In genomic region chr14:105418269-105419054, GRCh38 we compare ENCODE assay signal across 11 cellular contexts. TPM values are rescaled to one million over a fixed set of nuclear protein-coding genes. Genes with fewer than 3 reads are reported as not detected.
A peak's percentile ranks its signal among the peaks of the same experiment; 100 is the strongest.
DNase-seq lines count a peak whose midpoint lies in the region; ATAC-seq, FAIRE-seq and TF ChIP-seq lines count a peak whose summit lies in the region.
"Had no signal": no experiment of that assay in that cellular context is flagged by ENCODE, and none has a peak within 500 bp of the region (broad histone marks: within the 10 kb centered on the region; RNA-seq: fewer than 3 reads in every experiment).

No MANE protein-coding gene starts in this region.

- H4K5ac ChIP-seq in mesendoderm (ENCODE audit: low read length), result no peak overlapping the region

- H2BK120ac ChIP-seq in mesendoderm (ENCODE audit: low read depth, low read length), result no peak overlapping the region

- H3K56ac ChIP-seq in mesendoderm (ENCODE audit: low read length), result peak overlapping the region; percentile 96

- WGBS in mesendoderm (ENCODE audit: extremely low coverage, insufficient coverage, low lambda C conversion rate), result no CpG with 5 or more reads among the region's 15 CpGs

- H3K79me1 ChIP-seq in mesendoderm (ENCODE audit: low read length), result peaks cover 10% of the 10 kb centered on the region

- FAIRE-seq in HTR-8/SVneo (lab: Jason Lieb, UNC), result no peak

- no peak overlapping the region for H3K23ac ChIP-seq in mesendoderm (ENCODE audit: low read length)

- ATAC-seq in HG02938 (IDR thresholded peaks at IDR 0.05; ENCODE audit: unreplicated experiment), result no peak

- TF ChIP-seq CTCF in A673 (conservative IDR thresholded peaks at IDR 0.05; ENCODE audit: low read depth, low read length), result no peak

- H2AK5ac ChIP-seq in mesendoderm (ENCODE audit: low read length), result no peak overlapping the region

- BruUV-seq in A673 (replicated peaks; lab: Mats Ljungman, UMichigan), result no TSS peak

- peaks cover 32% of the 10 kb centered on the region for H3K79me2 ChIP-seq in mesendoderm (ENCODE audit: control insufficient read depth, insufficient read depth, low read length)

- H3K36me3 Mint-ChIP-seq in activated naive CD8-positive, alpha-beta T cell treated with anti-CD3 and anti-CD28 coated beads for 36 hours, result peaks cover 23% of the 10 kb centered on the region

- H3K9ac ChIP-seq in mesendoderm (ENCODE audit: low read length), result no peak overlapping the region

- H3K4me3 ChIP-seq in A673 (ENCODE audit: low read depth, low read length, poor library complexity, severe bottlenecking), result peak overlapping the region; percentile 97
- peak overlapping the region; percentile 48 for H3K4me3 ChIP-seq in HAP-1
- no peak overlapping the region for H3K4me3 ChIP-seq in mesendoderm (ENCODE audit: low read length)

- no peak overlapping the region for H2BK15ac ChIP-seq in mesendoderm (replicated peaks; ENCODE audit: low read depth)

- H3K27ac Mint-ChIP-seq in activated naive CD8-positive, alpha-beta T cell treated with anti-CD3 and anti-CD28 coated beads for 36 hours, result peak overlapping the region; percentile 14

- H3K27ac ChIP-seq in A673 (ENCODE audit: low read depth, low read length, poor library complexity, severe bottlenecking), result peak overlapping the region; percentile 85
- no peak overlapping the region for H3K27ac ChIP-seq in mesendoderm (ENCODE audit: low read depth, low read length)

- in situ Hi-C loops in HAP-1 (cut with MboI; ENCODE audit: low sequenced_read_pairs), result no loop called here

- H3K4me1 Mint-ChIP-seq in activated naive CD8-positive, alpha-beta T cell treated with anti-CD3 and anti-CD28 coated beads for 36 hours, result peaks cover 28% of the 10 kb centered on the region

- H3K9me3 Mint-ChIP-seq in activated naive CD8-positive, alpha-beta T cell treated with anti-CD3 and anti-CD28 coated beads for 36 hours, result no peaks in the 10 kb centered on the region

- POLR2A ChIA-PET in A673 (lab: Charles Lee; ENCODE audit: low non-redundant PET), result no interaction called here

- H3K27me3 Mint-ChIP-seq in activated naive CD8-positive, alpha-beta T cell treated with anti-CD3 and anti-CD28 coated beads for 36 hours, result peaks cover 5% of the 10 kb centered on the region

- H3K4me3 Mint-ChIP-seq in activated naive CD8-positive, alpha-beta T cell treated with anti-CD3 and anti-CD28 coated beads for 36 hours, result peak overlapping the region; percentile 73

- no peak overlapping the region for H4K8ac ChIP-seq in mesendoderm (ENCODE audit: low read depth, low read length)

- H3K4ac ChIP-seq in mesendoderm (ENCODE audit: low read depth, low read length), result no peak overlapping the region

- H3K4me1 ChIP-seq in A673 (ENCODE audit: insufficient read depth, low read length, poor library complexity, severe bottlenecking) (peaks cover 28% of the 10 kb centered on the region), HAP-1 (peaks cover 16% of the 10 kb centered on the region), mesendoderm (ENCODE audit: control insufficient read depth, low read depth, low read length) (peaks cover 4% of the 10 kb centered on the region)

- H3K9me3 ChIP-seq in A673 (ENCODE audit: low read depth, low read length, poor library complexity, severe bottlenecking) (no peaks in the 10 kb centered on the region), HAP-1 (no peaks in the 10 kb centered on the region)
- H3K9me3 ChIP-seq: vagina had no signal

- H3K27me3 ChIP-seq in A673 (replicated peaks; ENCODE audit: insufficient read depth, low read depth, low read length, poor library complexity) (no peaks in the 10 kb centered on the region), HAP-1 (ENCODE audit: low read depth) (no peaks in the 10 kb centered on the region), mesendoderm (ENCODE audit: insufficient read depth, low read length, poor library complexity) (peaks cover 2% of the 10 kb centered on the region)
- H3K27me3 ChIP-seq: vagina had no signal

- DNase-seq in A673 (ENCODE audit: low spot score) (no peak), HAP-1 (ENCODE audit: low spot score in 2 of 2) (no peak), mesendoderm (no peak), HTR-8/SVneo (ENCODE audit: insufficient read length, low spot score) (no peak), DMS 273 (lab: John Stamatoyannopoulos, UW; ENCODE audit: unreplicated experiment) (no peak), COR-L47 (lab: John Stamatoyannopoulos, UW) (no peak)
- no peak for DNase-seq in activated naive CD8-positive, alpha-beta T cell treated with anti-CD3 and anti-CD28 coated beads for 36 hours
- DNase-seq: GDM1, NCI-H1105 had no signal

- H3K36me3 ChIP-seq in A673 (ENCODE audit: insufficient read depth, low read length, poor library complexity, severe bottlenecking) (peaks cover 6% of the 10 kb centered on the region), HAP-1 (replicated peaks) (peaks cover 23% of the 10 kb centered on the region), mesendoderm (ENCODE audit: control insufficient read depth, insufficient read depth, low read length) (no peaks in the 10 kb centered on the region)
- H3K36me3 ChIP-seq: vagina had no signal

- H2BK5ac ChIP-seq in mesendoderm (ENCODE audit: low read length), result no peak overlapping the region

- CTCF ChIA-PET in A673 (lab: Charles Lee), result no interaction called here

- intact Hi-C loops in A673 (cut with micrococcal nuclease; ENCODE audit: unreplicated experiment), result no loop called here

- no peak overlapping the region for H3K4me2 ChIP-seq in mesendoderm (ENCODE audit: low read length)

- H3K18ac ChIP-seq in mesendoderm (ENCODE audit: low read length), result no peak overlapping the region

RNA-seq across cellular contexts. Expression of gene MTA1, which starts 1.2 kb away (rescaled TPM):
- 238 and 250 TPM in 2 replicates for total RNA-seq in A673 (2021)
- 100 to 1,000 TPM; 148 to 149 TPM for total RNA-seq in activated naive CD8-positive, alpha-beta T cell treated with anti-CD3 and anti-CD28 coated beads for 36 hours
- 125 TPM for polyA plus RNA-seq in mesendoderm (2013, experiment 1 of 2)
- polyA plus RNA-seq in mesendoderm (2013, experiment 2 of 2), result 136 TPM

RNA-seq across cellular contexts. Expression of gene TEX22, which starts 20.1 kb away (rescaled TPM):
- total RNA-seq in A673 (2021), result 2.1 and 2.7 TPM in 2 replicates
- 1 to 10 TPM in 1 of 2 experiments, under 1 TPM in 1; 0.56 to 2.1 TPM for total RNA-seq in activated naive CD8-positive, alpha-beta T cell treated with anti-CD3 and anti-CD28 coated beads for 36 hours
- 0.04 TPM for polyA plus RNA-seq in mesendoderm (2013, experiment 1 of 2)
- polyA plus RNA-seq in mesendoderm (2013, experiment 2 of 2), result 0.04 TPM
- total RNA-seq: vagina had no signal

RNA-seq across cellular contexts. Expression of gene CRIP2, which starts 56.2 kb away (rescaled TPM):
- 154 and 192 TPM in 2 replicates for total RNA-seq in A673 (2021)
- under 1 TPM; 0.16 to 0.41 TPM for total RNA-seq in activated naive CD8-positive, alpha-beta T cell treated with anti-CD3 and anti-CD28 coated beads for 36 hours
- 8.3 TPM for polyA plus RNA-seq in mesendoderm (2013, experiment 1 of 2)
- polyA plus RNA-seq in mesendoderm (2013, experiment 2 of 2), result 7.8 TPM

Comparison
In these comparisons a context has a peak if more than half of its experiments do, and no peak if none do; other contexts are left out.
1. RNA of gene CRIP2, which starts 56.2 kb away (total RNA-seq): 154 to 192 TPM in A673; 0.16 to 0.41 TPM in activated naive CD8-positive, alpha-beta T cell treated with anti-CD3 and anti-CD28 coated beads for 36 hours; every median in the first group is over 100 times any median in the second.